ENCODE assay signal across 25 cellular contexts in genomic region chr3:117495620-117496019, GRCh38.
"Had no signal": no experiment of that assay in that cellular context is flagged by ENCODE, and none has a peak within 500 bp of the region (broad histone marks: within the 10 kb centered on the region; RNA-seq: fewer than 3 reads in every experiment).

No MANE protein-coding gene starts in this region.

- H3K27me3 ChIP-seq: dorsolateral prefrontal cortex, foreskin keratinocyte, pancreas, right lobe of liver, suprapubic skin, transverse colon, upper lobe of right lung, uterus had no signal

- H3K4me3 ChIP-seq: dorsolateral prefrontal cortex, lung, pancreas, right lobe of liver, suprapubic skin, transverse colon, upper lobe of right lung, uterus had no signal

- H3K27me3 Mint-ChIP-seq: memory B cell; stimulated activated naive CD8-positive, alpha-beta T cell treated with anti-CD3 and anti-CD28 coated beads, Interleukin-15, amount 100 ng/mL, for 72 hours had no signal

- FAIRE-seq: keratinocyte, pancreas, small intestine had no signal

- H3K4me1 Mint-ChIP-seq: immature natural killer cell; memory B cell; natural killer cell; stimulated activated naive CD8-positive, alpha-beta T cell treated with anti-CD3 and anti-CD28 coated beads, Interleukin-15, amount 100 ng/mL, for 72 hours had no signal

- H3K36me3 ChIP-seq: pancreas, right lobe of liver, suprapubic skin, transverse colon, upper lobe of right lung, uterus had no signal

- H3K4me3 Mint-ChIP-seq: immature natural killer cell; memory B cell; natural killer cell; stimulated activated naive CD8-positive, alpha-beta T cell treated with anti-CD3 and anti-CD28 coated beads, Interleukin-15, amount 100 ng/mL, for 72 hours had no signal

- H3K9me3 Mint-ChIP-seq: memory B cell had no signal

- H3K36me3 Mint-ChIP-seq: immature natural killer cell, memory B cell, natural killer cell had no signal

- DNase-seq: cerebellar nuclear complex; cortex of kidney; dorsolateral prefrontal cortex; effector CD4-positive, alpha-beta T cell; foreskin keratinocyte; hypothalamus; immature natural killer cell; natural killer cell; occipital lobe; pancreas; right lobe of liver; small intestine; stimulated activated CD4-positive, alpha-beta T cell treated with anti-CD3 and anti-CD28 coated beads, Interleukin-15, amount 100 ng/mL, for 24 hours; stimulated activated CD4-positive, alpha-beta T cell treated with anti-CD3 and anti-CD28 coated beads, Interleukin-2, amount 100 ng/mL, for 48 hours; stimulated activated naive CD4-positive, alpha-beta T cell; stimulated activated naive CD8-positive, alpha-beta T cell treated with anti-CD3 and anti-CD28 coated beads, Interleukin-15, amount 100 ng/mL, for 72 hours; transverse colon; upper lobe of right lung; uterus had no signal

- H3K27ac Mint-ChIP-seq: immature natural killer cell; memory B cell; natural killer cell; stimulated activated naive CD8-positive, alpha-beta T cell treated with anti-CD3 and anti-CD28 coated beads, Interleukin-15, amount 100 ng/mL, for 72 hours had no signal

- H3K4me1 ChIP-seq: foreskin keratinocyte, pancreas, right lobe of liver, suprapubic skin, transverse colon, upper lobe of right lung, uterus had no signal

- H3K27ac ChIP-seq: dorsolateral prefrontal cortex, epithelial cell of prostate, foreskin keratinocyte, pancreas, right lobe of liver, suprapubic skin, transverse colon, upper lobe of right lung, uterus had no signal

- ATAC-seq: esophagus mucosa; foreskin keratinocyte; natural killer cell; pancreas; right lobe of liver; stimulated activated naive CD8-positive, alpha-beta T cell treated with anti-CD3 and anti-CD28 coated beads, Interleukin-15, amount 100 ng/mL, for 72 hours; upper lobe of right lung had no signal

- H3K9me3 ChIP-seq: pancreas, right lobe of liver, suprapubic skin, transverse colon, upper lobe of right lung, uterus had no signal
